Comparison of ENCODE assay signal across 8 cellular contexts in genomic region chr12:59595557-59596231, GRCh38. TPM values are rescaled to one million over a fixed set of nuclear protein-coding genes. Genes with fewer than 3 reads are reported as not detected.
DNase-seq lines count a peak whose midpoint lies in the region; ATAC-seq and TF ChIP-seq lines count a peak whose summit lies in the region.

A gene with protein sequence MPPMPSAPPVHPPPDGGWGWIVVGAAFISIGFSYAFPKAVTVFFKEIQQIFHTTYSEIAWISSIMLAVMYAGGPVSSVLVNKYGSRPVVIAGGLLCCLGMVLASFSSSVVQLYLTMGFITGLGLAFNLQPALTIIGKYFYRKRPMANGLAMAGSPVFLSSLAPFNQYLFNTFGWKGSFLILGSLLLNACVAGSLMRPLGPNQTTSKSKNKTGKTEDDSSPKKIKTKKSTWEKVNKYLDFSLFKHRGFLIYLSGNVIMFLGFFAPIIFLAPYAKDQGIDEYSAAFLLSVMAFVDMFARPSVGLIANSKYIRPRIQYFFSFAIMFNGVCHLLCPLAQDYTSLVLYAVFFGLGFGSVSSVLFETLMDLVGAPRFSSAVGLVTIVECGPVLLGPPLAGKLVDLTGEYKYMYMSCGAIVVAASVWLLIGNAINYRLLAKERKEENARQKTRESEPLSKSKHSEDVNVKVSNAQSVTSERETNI (plus strand): TSS chr12:59596029. CDS start chr12:59704802, 108,773 bp downstream.

- no peaks in the 10 kb centered on the region for H3K27me3 Mint-ChIP-seq in activated T-helper 1 cell treated with anti-CD3 and anti-CD28 coated beads, Interleukin-12 subunit alpha, Interleukin-12 subunit beta, Interleukin-2, Interleukin-4 antibody, amounts not matched to agents 30 ng/mL and 10 ng/mL and 1 ng/mL, durations not matched to agents 14 hours and 24 hours and 36 hours (ENCODE audit: insufficient read depth)
- no peaks in the 10 kb centered on the region for H3K27me3 Mint-ChIP-seq in naive thymus-derived CD4-positive, alpha-beta T cell
- H3K27me3 Mint-ChIP-seq in stimulated activated memory B cell treated with anti-CD40 and anti-IgM and Interleukin-4, amounts not matched to agents 10 μg/mL and 1 μg/mL and 100 μg/mL, for 72 hours, result no peaks in the 10 kb centered on the region

- peak within 1 kb of the TSS; percentile 76 for H2AFZ ChIP-seq in fibroblast of lung (ENCODE audit: low read length)

- peaks cover 5% of the 10 kb centered on the region for H3K36me3 Mint-ChIP-seq in activated T-helper 1 cell treated with anti-CD3 and anti-CD28 coated beads, Interleukin-12 subunit alpha, Interleukin-12 subunit beta, Interleukin-2, Interleukin-4 antibody, amounts not matched to agents 30 ng/mL and 10 ng/mL and 1 ng/mL, durations not matched to agents 14 hours and 24 hours and 36 hours (ENCODE audit: low read depth)
- peaks cover 0 to 9% (median 6%) of the 10 kb centered on the region in 5 donors for H3K36me3 Mint-ChIP-seq in naive thymus-derived CD4-positive, alpha-beta T cell
- no peaks in the 10 kb centered on the region for H3K36me3 Mint-ChIP-seq in stimulated activated memory B cell treated with anti-CD40 and anti-IgM and Interleukin-4, amounts not matched to agents 10 μg/mL and 1 μg/mL and 100 μg/mL, for 72 hours

- H3K4me1 ChIP-seq in fibroblast of lung (ENCODE audit: control insufficient read depth, extremely low read depth, insufficient read depth, low read length), result peaks cover 7% of the 10 kb centered on the region
- H3K4me1 ChIP-seq in naive thymus-derived CD4-positive, alpha-beta T cell (ENCODE audit: control insufficient read depth in 2 of 2, insufficient read depth in 2 of 2, low read length in 2 of 2), result peaks cover 18 to 22% of the 10 kb centered on the region in 2 donors

- H3K27me3 ChIP-seq in fibroblast of lung (ENCODE audit: control insufficient read depth, insufficient read depth, low read length), result no peaks in the 10 kb centered on the region
- no peaks in the 10 kb centered on the region for H3K27me3 ChIP-seq in naive thymus-derived CD4-positive, alpha-beta T cell (ENCODE audit: control insufficient read depth in 2 of 2, insufficient read depth in 2 of 2, low read length in 2 of 2)

- peak within 1 kb of the TSS; percentile 99 for H3K9ac ChIP-seq in fibroblast of lung (ENCODE audit: insufficient read depth, low read length)

- H3K4me3 Mint-ChIP-seq in activated T-helper 1 cell treated with anti-CD3 and anti-CD28 coated beads, Interleukin-12 subunit alpha, Interleukin-12 subunit beta, Interleukin-2, Interleukin-4 antibody, amounts not matched to agents 30 ng/mL and 10 ng/mL and 1 ng/mL, durations not matched to agents 14 hours and 24 hours and 36 hours, result peak within 1 kb of the TSS; percentile 96
- H3K4me3 Mint-ChIP-seq in naive thymus-derived CD4-positive, alpha-beta T cell, result peak within 1 kb of the TSS; percentile 87 to 99 (median 95)
- peak within 1 kb of the TSS; percentile 88 for H3K4me3 Mint-ChIP-seq in stimulated activated memory B cell treated with anti-CD40 and anti-IgM and Interleukin-4, amounts not matched to agents 10 μg/mL and 1 μg/mL and 100 μg/mL, for 72 hours

- H3K4me1 Mint-ChIP-seq in activated T-helper 1 cell treated with anti-CD3 and anti-CD28 coated beads, Interleukin-12 subunit alpha, Interleukin-12 subunit beta, Interleukin-2, Interleukin-4 antibody, amounts not matched to agents 30 ng/mL and 10 ng/mL and 1 ng/mL, durations not matched to agents 14 hours and 24 hours and 36 hours (ENCODE audit: low read depth), result peaks cover 46% of the 10 kb centered on the region
- H3K4me1 Mint-ChIP-seq in naive thymus-derived CD4-positive, alpha-beta T cell, result peaks cover 28 to 66% (median 61%) of the 10 kb centered on the region in 7 donors
- H3K4me1 Mint-ChIP-seq in stimulated activated memory B cell treated with anti-CD40 and anti-IgM and Interleukin-4, amounts not matched to agents 10 μg/mL and 1 μg/mL and 100 μg/mL, for 72 hours, result peaks cover 27% of the 10 kb centered on the region

- no peaks in the 10 kb centered on the region for H3K36me3 ChIP-seq in fibroblast of lung (ENCODE audit: control insufficient read depth, insufficient read depth, low read length)
- H3K36me3 ChIP-seq in naive thymus-derived CD4-positive, alpha-beta T cell (ENCODE audit: control insufficient read depth in 2 of 3, insufficient read depth in 3 of 3, low read length in 3 of 3), result peaks cover 0 to 5% (median 0%) of the 10 kb centered on the region in 3 experiments

- H3K27ac ChIP-seq in fibroblast of lung (ENCODE audit: insufficient read depth, low read length), result peak within 1 kb of the TSS; percentile 99
- H3K27ac ChIP-seq in naive thymus-derived CD4-positive, alpha-beta T cell (ENCODE audit: low read depth, low read length), result peak within 1 kb of the TSS; percentile 89

- TF ChIP-seq CTCF in fibroblast of lung (conservative IDR thresholded peaks at IDR 0.05 in 1 of 2, IDR thresholded peaks at IDR 0.05 in 1 of 2; ENCODE audit: low read depth in 1 of 2, low read length in 2 of 2), result no peak

- H3K4me3 ChIP-seq in fibroblast of lung (replicated peaks in 1 of 4; ENCODE audit: control extremely low read depth in 1 of 4, insufficient read depth in 1 of 4, low read depth in 3 of 4, low read length in 4 of 4), result peak within 1 kb of the TSS; percentile 75 to 91 (median 80)
- H3K4me3 ChIP-seq in naive thymus-derived CD4-positive, alpha-beta T cell (ENCODE audit: low read length), result peak within 1 kb of the TSS; percentile 84

- POLR2A ChIA-PET in naive thymus-derived CD4-positive, alpha-beta T cell (lab: Charles Lee), result interaction anchor here (0.9 to 1.7 kb wide), 7 partner anchors 9 to 47 kb away, joined by 3 to 6 read pairs (median 5); no protein-coding TSS in a partner anchor

- H3K9me3 Mint-ChIP-seq in activated T-helper 1 cell treated with anti-CD3 and anti-CD28 coated beads, Interleukin-12 subunit alpha, Interleukin-12 subunit beta, Interleukin-2, Interleukin-4 antibody, amounts not matched to agents 30 ng/mL and 10 ng/mL and 1 ng/mL, durations not matched to agents 14 hours and 24 hours and 36 hours, result no peaks in the 10 kb centered on the region
- peaks cover 0 to 7% (median 0%) of the 10 kb centered on the region in 11 donors for H3K9me3 Mint-ChIP-seq in naive thymus-derived CD4-positive, alpha-beta T cell
- no peaks in the 10 kb centered on the region for H3K9me3 Mint-ChIP-seq in stimulated activated memory B cell treated with anti-CD40 and anti-IgM and Interleukin-4, amounts not matched to agents 10 μg/mL and 1 μg/mL and 100 μg/mL, for 72 hours

- CTCF ChIA-PET in naive thymus-derived CD4-positive, alpha-beta T cell (lab: Charles Lee), result interaction anchor here (0.8 to 1.3 kb wide), 3 partner anchors 10 to 212 kb away, joined by 3 to 4 read pairs (median 4); no protein-coding TSS in a partner anchor

- DNase-seq in DMS153 treated with DMSO at 0.1 percent for 48 hours (lab: John Stamatoyannopoulos, UW; ENCODE audit: unreplicated experiment) (peak; percentile 80), KG1 (lab: John Stamatoyannopoulos, UW) (peak; percentile 38), RKO (ENCODE audit: low spot score) (peak; percentile 80), fibroblast of lung (ENCODE audit: low read depth in 2 of 2) (peak; percentile 90 to 93)
- peak; percentile 67 for DNase-seq in activated T-helper 1 cell treated with anti-CD3 and anti-CD28 coated beads, Interleukin-12 subunit alpha, Interleukin-12 subunit beta, Interleukin-2, Interleukin-4 antibody, amounts not matched to agents 30 ng/mL and 10 ng/mL and 1 ng/mL, durations not matched to agents 14 hours and 24 hours and 36 hours (ENCODE audit: low spot score)
- DNase-seq in naive thymus-derived CD4-positive, alpha-beta T cell, result peak; percentile 60 to 82 (median 76)

- peak within 1 kb of the TSS; percentile 97 for H3K4me2 ChIP-seq in fibroblast of lung (ENCODE audit: extremely low read depth, insufficient read depth, low read length)

- peak; percentile 58 for ATAC-seq in GM21737 (IDR thresholded peaks at IDR 0.05; ENCODE audit: unreplicated experiment)
- peak; percentile 69 for ATAC-seq in naive thymus-derived CD4-positive, alpha-beta T cell
- ATAC-seq in stimulated activated memory B cell treated with anti-CD40 and anti-IgM and Interleukin-4, amounts not matched to agents 10 μg/mL and 1 μg/mL and 100 μg/mL, for 72 hours, result peak; percentile 86

- peak within 1 kb of the TSS; percentile 100 for H3K27ac Mint-ChIP-seq in activated T-helper 1 cell treated with anti-CD3 and anti-CD28 coated beads, Interleukin-12 subunit alpha, Interleukin-12 subunit beta, Interleukin-2, Interleukin-4 antibody, amounts not matched to agents 30 ng/mL and 10 ng/mL and 1 ng/mL, durations not matched to agents 14 hours and 24 hours and 36 hours
- peak within 1 kb of the TSS; percentile 93 to 99 (median 97) for H3K27ac Mint-ChIP-seq in naive thymus-derived CD4-positive, alpha-beta T cell
- H3K27ac Mint-ChIP-seq in stimulated activated memory B cell treated with anti-CD40 and anti-IgM and Interleukin-4, amounts not matched to agents 10 μg/mL and 1 μg/mL and 100 μg/mL, for 72 hours, result peak within 1 kb of the TSS; percentile 98

- H3K9me3 ChIP-seq in fibroblast of lung (ENCODE audit: control insufficient read depth, insufficient read depth, low read depth, low read length), result no peaks in the 10 kb centered on the region
- H3K9me3 ChIP-seq in naive thymus-derived CD4-positive, alpha-beta T cell (ENCODE audit: control insufficient read depth in 2 of 3, low read length in 3 of 3), result no peaks in the 10 kb centered on the region

- intact Hi-C loops in activated T-helper 1 cell treated with anti-CD3 and anti-CD28 coated beads, Interleukin-12 subunit alpha, Interleukin-12 subunit beta, Interleukin-2, Interleukin-4 antibody, amounts not matched to agents 30 ng/mL and 10 ng/mL and 1 ng/mL, durations not matched to agents 14 hours and 24 hours and 36 hours (cut with micrococcal nuclease), result loop anchor here (1.0 to 10.0 kb wide), 7 partner anchors 12 to 1853 kb away; partner anchors contain the start of genes ATP23, EEF1AKMT3 and METTL1
- intact Hi-C loops in naive thymus-derived CD4-positive, alpha-beta T cell (cut with micrococcal nuclease), result loop anchor here (1.0 to 5.0 kb wide), 9 partner anchors 11 to 213 kb away; no protein-coding TSS in a partner anchor

- H4K20me1 ChIP-seq in fibroblast of lung (ENCODE audit: control insufficient read depth, extremely low read depth, insufficient read depth, low read length), result no peaks in the 10 kb centered on the region

- H3K79me2 ChIP-seq in fibroblast of lung (ENCODE audit: control insufficient read depth, insufficient read depth, low read length), result peaks cover 3% of the 10 kb centered on the region

RNA-seq across cellular contexts. Expression of the gene that starts here (rescaled TPM):
- 38.7 and 40.0 TPM in 2 replicates for total RNA-seq in activated T-helper 1 cell treated with anti-CD3 and anti-CD28 coated beads, Interleukin-12 subunit alpha, Interleukin-12 subunit beta, Interleukin-2, Interleukin-4 antibody, amounts not matched to agents 30 ng/mL and 10 ng/mL and 1 ng/mL, durations not matched to agents 14 hours and 24 hours and 36 hours
- 44.2 and 110 TPM in 2 replicates for total RNA-seq in fibroblast of lung
- polyA plus RNA-seq in fibroblast of lung, result 19.1 and 40.2 TPM in 2 replicates
- 8.1 and 19.1 TPM in 2 replicates for polyA plus RNA-seq in fibroblast of lung (2012)
- 39.2 and 85.6 TPM in 2 replicates for polyA minus RNA-seq in fibroblast of lung (ENCODE audit: low replicate concordance)
- total RNA-seq in naive thymus-derived CD4-positive, alpha-beta T cell, result 10 to 100 TPM; 32.3 to 57.5 (median 40.4) TPM
- polyA plus RNA-seq in naive thymus-derived CD4-positive, alpha-beta T cell, result 10 to 100 TPM; 19.4 to 26.0 TPM

Comparison
In these comparisons a context has a peak if more than half of its experiments do, and no peak if none do; other contexts are left out.
1. Peak in every context shown above with its lines: DNase-seq, ATAC-seq, H3K4me3 ChIP-seq and H3K27ac ChIP-seq.
2. DNase-seq: peak in every context shown above with its lines; median percentile 92 in fibroblast of lung; 80 in DMS153 treated with DMSO at 0.1 percent for 48 hours; 80 in RKO; 76 in naive thymus-derived CD4-positive, alpha-beta T cell; 67 in activated T-helper 1 cell treated with anti-CD3 and anti-CD28 coated beads, Interleukin-12 subunit alpha, Interleukin-12 subunit beta, Interleukin-2, Interleukin-4 antibody, amounts not matched to agents 30 ng/mL and 10 ng/mL and 1 ng/mL, durations not matched to agents 14 hours and 24 hours and 36 hours; 38 in KG1.